In genomic region chr12:54371328-54372112, GRCh38 we compare ENCODE assay signal across 1 cellular context.
A peak's percentile ranks its signal among the peaks of the same experiment; 100 is the strongest.
TF ChIP-seq lines count a peak whose summit lies in the region.

No MANE protein-coding gene starts in this region.

TF ChIP-seq in HEK293, 187 proteins besides CTCF, POLR2A, EP300 and RAD21 (continued from another document):
- TF ChIP-seq TSHZ1 (tag by site-specific recombination; IDR thresholded peaks at IDR 0.05; ENCODE audit: borderline replicate concordance) (no peak), IKZF3 (tag by site-specific recombination; IDR thresholded peaks at IDR 0.05) (peak; percentile 62; the same call in 1 of the 2 replicates), ZNF426 (tag by site-specific recombination; IDR thresholded peaks at IDR 0.05) (no peak), PRDM10 (tag by site-specific recombination; IDR thresholded peaks at IDR 0.05) (peak; percentile 94), EGR2 (tag by site-specific recombination; IDR thresholded peaks at IDR 0.05; ENCODE audit: low read depth) (no peak), ZNF391 (tag by site-specific recombination; IDR thresholded peaks at IDR 0.05; ENCODE audit: borderline replicate concordance, low read depth) (no peak), GLIS1 (tag by site-specific recombination; IDR thresholded peaks at IDR 0.05) (peak; percentile 31; the same call in 1 of the 2 replicates), SCRT2 (tag by site-specific recombination; IDR thresholded peaks at IDR 0.05) (peak; percentile 43; the same call in 1 of the 2 replicates), SP2 (tag by site-specific recombination; IDR thresholded peaks at IDR 0.05) (peak; percentile 43), ZNF658 (tag by site-specific recombination; IDR thresholded peaks at IDR 0.05) (no peak), ZBTB48 (tag by site-specific recombination; IDR thresholded peaks at IDR 0.05) (peak; percentile 88), ZIC2 (tag by site-specific recombination; IDR thresholded peaks at IDR 0.05) (peak; percentile 53; the same call in 1 of the 2 replicates)
